In the genomic region with DNA sequence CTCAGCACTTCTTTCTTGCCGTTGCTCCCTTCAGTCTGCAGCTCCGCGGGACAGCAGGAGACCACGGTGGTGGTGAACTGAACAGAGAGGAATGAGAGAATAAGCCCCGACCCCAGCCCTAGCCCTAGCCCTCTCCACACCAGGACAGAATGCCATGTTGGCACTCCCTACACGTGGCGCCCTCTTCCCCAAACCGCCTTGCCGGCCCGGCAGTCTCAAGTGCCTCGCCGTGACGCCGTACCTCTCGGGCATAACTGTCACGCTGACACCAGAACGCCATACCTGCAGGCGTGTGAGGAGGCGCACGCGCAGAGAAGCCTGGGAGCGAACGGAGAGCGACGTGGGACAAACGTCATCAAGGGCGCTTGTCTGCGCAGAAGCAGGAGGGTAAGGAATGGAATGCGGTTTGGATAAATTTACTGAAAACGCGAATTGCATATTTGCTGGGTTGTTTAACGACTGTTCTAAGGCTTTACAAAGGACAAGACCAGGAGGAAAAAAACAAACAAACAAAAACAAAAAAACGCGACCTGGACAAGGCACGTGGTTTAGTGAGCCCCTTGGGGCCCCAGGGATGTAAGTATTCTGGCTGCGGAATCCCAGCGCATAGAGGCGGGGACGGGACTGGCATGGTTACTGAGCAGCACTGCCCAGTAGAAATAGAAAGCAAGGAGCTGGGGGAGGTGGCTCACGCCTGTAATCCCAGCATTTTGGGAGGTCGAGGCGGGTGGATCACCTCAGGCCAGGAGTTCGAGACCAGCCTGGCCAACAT, we compare ENCODE assay signal across 8 cellular contexts. TPM values are rescaled to one million over a fixed set of nuclear protein-coding genes. Genes with fewer than 3 reads are reported as not detected.
DNase-seq lines count a peak whose midpoint lies in the region; FAIRE-seq and TF ChIP-seq lines count a peak whose summit lies in the region.

AARSD1 (minus strand) TSS at position 294 of the 772 bp plus-strand sequence; CDS start at position 280, 14 bp downstream.

- H2BK20ac ChIP-seq in H1 (ENCODE audit: low read length) = no peak within 1 kb of the TSS

- peaks cover 26 to 27% of the 10 kb centered on the region in 2 donors for H3K36me3 Mint-ChIP-seq in CD14-positive monocyte

- H2BK120ac ChIP-seq in H1 (replicated peaks; ENCODE audit: low read depth, low read length) = no peak within 1 kb of the TSS
- no peak within 1 kb of the TSS for H2BK120ac ChIP-seq in mesenchymal stem cell (ENCODE audit: low read depth, low read length)

- H2BK15ac ChIP-seq in H1 (ENCODE audit: low read length) (no peak within 1 kb of the TSS), mesenchymal stem cell (ENCODE audit: low read depth, poor library complexity, severe bottlenecking) (no peak within 1 kb of the TSS)

- CTCF ChIA-PET in H1 (lab: Charles Lee; ENCODE audit: partially characterized antibody) = interaction anchor here (0.6 to 1.8 kb wide), 5 partner anchors 11 to 154 kb away, joined by 3 to 5 read pairs (median 3); partner anchors contain the start of gene PTGES3L

- no peaks in the 10 kb centered on the region for H3K27me3 Mint-ChIP-seq in CD14-positive monocyte (ENCODE audit: low read depth in 3 of 3)

- intact Hi-C loops in CD14-positive monocyte (cut with micrococcal nuclease) = no loop called here

- H2AFZ ChIP-seq in H1 (ENCODE audit: low read length) (peak within 1 kb of the TSS; percentile 61), mesenchymal stem cell (ENCODE audit: low read depth, low read length) (peak within 1 kb of the TSS; percentile 94)

- no peak within 1 kb of the TSS for H3K14ac ChIP-seq in H1 (ENCODE audit: insufficient read length)
- peak within 1 kb of the TSS in 1 of 2 experiments; percentile 99 for H3K14ac ChIP-seq in mesenchymal stem cell (ENCODE audit: low read length in 2 of 2)

- H3K23me2 ChIP-seq in H1 (ENCODE audit: low read depth, low read length) = peaks cover 7% of the 10 kb centered on the region; the same call in 1 of the 2 replicates

- TF ChIP-seq POLR2A in H1 (IDR thresholded peaks at IDR 0.05; ENCODE audit: control extremely low read depth in 1 of 2, low read depth in 2 of 2, low read length in 2 of 2) = peak in 1 of 2 experiments; percentile 88; a peak in 2 of 3 replicates

- H3K4me2 ChIP-seq in H1 (ENCODE audit: insufficient read depth in 1 of 2, low read depth in 2 of 2, low read length in 2 of 2) (peak within 1 kb of the TSS; percentile 74 to 83), mesenchymal stem cell (ENCODE audit: low read length, poor library complexity, severe bottlenecking) (peak within 1 kb of the TSS; percentile 94)

- H3K4me3 ChIP-seq in H1 (ENCODE audit: extremely low read depth in 1 of 4, insufficient read depth in 2 of 4, low read depth in 3 of 4, low read length in 4 of 4) = peak within 1 kb of the TSS; percentile 69 to 84 (median 74)
- H3K4me3 ChIP-seq in mesenchymal stem cell (ENCODE audit: insufficient read depth in 1 of 2, low read depth in 1 of 2, low read length in 2 of 2) = peak within 1 kb of the TSS; percentile 68 to 96

- peak within 1 kb of the TSS; percentile 55 for H4K5ac ChIP-seq in H1 (ENCODE audit: insufficient read length, low read depth, low read length)

- H2BK5ac ChIP-seq in H1 (ENCODE audit: low read depth, low read length) (peak within 1 kb of the TSS; percentile 69; the same call in 1 of the 2 replicates), mesenchymal stem cell (ENCODE audit: low read depth, low read length, poor library complexity, severe bottlenecking) (no peak within 1 kb of the TSS)

- POLR2A ChIA-PET in H1 (lab: Charles Lee; ENCODE audit: partially characterized antibody) = interaction anchor here (0.6 to 2.8 kb wide), 14 partner anchors 10 to 415 kb away, joined by 3 to 27 read pairs (median 4); partner anchors contain the start of genes PSME3, PTGES3L, RPL27 and RUNDC1

- H3K79me1 ChIP-seq in H1 (ENCODE audit: low read depth, low read length) (no peaks in the 10 kb centered on the region), mesenchymal stem cell (replicated peaks; ENCODE audit: low read length, poor library complexity, severe bottlenecking) (peaks cover 12% of the 10 kb centered on the region)

- peak within 1 kb of the TSS; percentile 86 to 96 (median 93) for H3K27ac Mint-ChIP-seq in CD14-positive monocyte

- 8% methylated on average over 38 of the region's 43 CpGs; no CpG with 5 or more reads in 1 of the 2 experiments for WGBS in H1 (ENCODE audit: extremely low coverage in 1 of 2, insufficient coverage in 1 of 2, insufficient read length in 1 of 2, insufficient replicate concordance in 2 of 2, low coverage in 1 of 2, low lambda C conversion rate in 2 of 2, missing lambda C conversion rate in 1 of 2), 2 experiments
- WGBS in mesenchymal stem cell = 5% methylated on average over 43 of the region's 43 CpGs

- H3K4ac ChIP-seq in H1 (replicated peaks; ENCODE audit: insufficient read length, low read depth, low read length) (peak within 1 kb of the TSS; percentile 21), mesenchymal stem cell (ENCODE audit: low read depth in 1 of 2, low read length in 2 of 2) (peak within 1 kb of the TSS; percentile 39 to 95)

- H2AK5ac ChIP-seq in H1 (ENCODE audit: low read depth, low read length) (no peak within 1 kb of the TSS), mesenchymal stem cell (ENCODE audit: low read length, severe bottlenecking) (no peak within 1 kb of the TSS)

- no peak for TF ChIP-seq EP300 in H1 (IDR thresholded peaks at IDR 0.05; ENCODE audit: borderline replicate concordance in 1 of 2, low read depth in 2 of 2, low read length in 2 of 2)

- peak within 1 kb of the TSS; percentile 46; the same call in 1 of the 2 replicates for H3K27ac ChIP-seq in H1 (ENCODE audit: low read depth, low read length)
- peak within 1 kb of the TSS; percentile 84 for H3K27ac ChIP-seq in mesenchymal stem cell (ENCODE audit: low read length, poor library complexity, severe bottlenecking)

- H3K4me3 Mint-ChIP-seq in CD14-positive monocyte = peak within 1 kb of the TSS; percentile 93 to 98

- H3K36me3 ChIP-seq in H1 (ENCODE audit: control insufficient read depth in 2 of 4, insufficient read depth in 4 of 4, low read length in 3 of 4) (peaks cover 8 to 29% (median 22%) of the 10 kb centered on the region in 4 experiments; a peak in 7 of 8 replicates), mesenchymal stem cell (ENCODE audit: control insufficient read depth in 1 of 2, insufficient read depth in 2 of 2, low read depth in 1 of 2, low read length in 2 of 2) (peaks cover 25 to 31% of the 10 kb centered on the region in 2 experiments)

- peak within 1 kb of the TSS; percentile 70 for H4K91ac ChIP-seq in H1 (replicated peaks; ENCODE audit: insufficient read length, low read length)
- H4K91ac ChIP-seq in mesenchymal stem cell (ENCODE audit: low read length) = peak within 1 kb of the TSS; percentile 77

- DNase-seq in CD14-positive monocyte (ENCODE audit: low spot score) (peak; percentile 89), GM20000 (ENCODE audit: low spot score) (peak; percentile 89), HUDEP-2 (lab: John Stamatoyannopoulos, UW; ENCODE audit: unreplicated experiment in 76 of 76) (peak in 75 of 76 experiments; percentile 9 to 92 (median 82)), NOMO-1 treated with dmso at 0.1 percent for 144 hours (lab: John Stamatoyannopoulos, UW; ENCODE audit: unreplicated experiment) (peak; percentile 91), H1 (ENCODE audit: low read depth in 1 of 2, low spot score in 2 of 2) (peak; percentile 80 to 88), mesenchymal stem cell (peak; percentile 96)
- DNase-seq in activated CD8-positive, alpha-beta memory T cell treated with anti-CD3 and anti-CD28 coated beads for 48 hours (ENCODE audit: low read depth in 2 of 3, low spot score in 2 of 3) = peak; percentile 59 to 74 (median 70)
- DNase-seq in stimulated activated CD8-positive, alpha-beta memory T cell treated with anti-CD3 and anti-CD28 coated beads, Interleukin-12 subunit alpha, Interleukin-12 subunit beta, amount 100 ng/mL, for 24 hours (ENCODE audit: extremely low read depth) = peak; percentile 75

- H4K8ac ChIP-seq in H1 (ENCODE audit: extremely low read depth, insufficient read depth, low read length) (peak within 1 kb of the TSS; percentile 63), mesenchymal stem cell (ENCODE audit: low read length) (peak within 1 kb of the TSS; percentile 93)

- TF ChIP-seq RAD21 in H1 (IDR thresholded peaks at IDR 0.05 in 1 of 2, conservative IDR thresholded peaks at IDR 0.05 in 1 of 2; ENCODE audit: low read depth in 2 of 2, low read length in 2 of 2) = no peak

- FAIRE-seq in H1 (lab: Jason Lieb, UNC) = peak; percentile 13

- peak within 1 kb of the TSS; percentile 38 for H3K56ac ChIP-seq in H1 (replicated peaks; ENCODE audit: insufficient read length, low read depth, low read length)

- no peak within 1 kb of the TSS for H3K23ac ChIP-seq in H1 (ENCODE audit: insufficient read length)
- peak within 1 kb of the TSS in 1 of 2 experiments; percentile 46 for H3K23ac ChIP-seq in mesenchymal stem cell (ENCODE audit: low read length in 2 of 2)

- H3K9ac ChIP-seq in H1 (replicated peaks in 1 of 4; ENCODE audit: extremely low read depth in 1 of 4, low read depth in 3 of 4, low read length in 3 of 4) = peak within 1 kb of the TSS; percentile 68 to 76 (median 74)
- H3K9ac ChIP-seq in mesenchymal stem cell (ENCODE audit: low read length) = peak within 1 kb of the TSS; percentile 96

- peaks cover 16% of the 10 kb centered on the region for H3K4me1 Mint-ChIP-seq in CD14-positive monocyte

- H3K9me3 Mint-ChIP-seq in CD14-positive monocyte = peaks cover 0 to 2% (median 0%) of the 10 kb centered on the region in 7 donors

- H2BK12ac ChIP-seq in H1 (ENCODE audit: low read depth, low read length) (no peak within 1 kb of the TSS), mesenchymal stem cell (ENCODE audit: low read length in 2 of 2) (peak within 1 kb of the TSS in 1 of 2 experiments; percentile 10)

- peaks cover 0 to 6% of the 10 kb centered on the region in 2 experiments; a peak in 2 of 4 replicates for H3K79me2 ChIP-seq in H1 (ENCODE audit: control insufficient read depth in 1 of 2, insufficient read depth in 2 of 2, low read length in 2 of 2)

- no peaks in the 10 kb centered on the region for H3K27me3 ChIP-seq in H1 (replicated peaks in 1 of 4; ENCODE audit: control insufficient read depth in 3 of 4, extremely low read depth in 1 of 4, insufficient read depth in 3 of 4, low read length in 3 of 4)
- H3K27me3 ChIP-seq in mesenchymal stem cell (ENCODE audit: control insufficient read depth in 1 of 2, insufficient read depth in 1 of 2, low read length in 2 of 2) = no peaks in the 10 kb centered on the region

- H3K9me3 ChIP-seq in H1 (ENCODE audit: insufficient read depth in 2 of 2, low read depth in 1 of 2, low read length in 1 of 2) (no peaks in the 10 kb centered on the region), mesenchymal stem cell (ENCODE audit: control insufficient read depth, low read length) (no peaks in the 10 kb centered on the region)

- H3K18ac ChIP-seq in H1 (ENCODE audit: extremely low read depth, low read length) (no peak within 1 kb of the TSS; the same call in 1 of the 2 replicates), mesenchymal stem cell (ENCODE audit: low read depth in 1 of 2, low read length in 2 of 2) (peak within 1 kb of the TSS; percentile 92 to 98)

- peaks cover 0 to 1% of the 10 kb centered on the region in 2 experiments for H4K20me1 ChIP-seq in H1 (replicated peaks in 1 of 2; ENCODE audit: control insufficient read depth in 1 of 2, insufficient read depth in 2 of 2, low read length in 2 of 2)

- H3K4me1 ChIP-seq in H1 (replicated peaks in 1 of 4; ENCODE audit: control insufficient read depth in 3 of 4, insufficient read depth in 4 of 4, low read length in 3 of 4) = peaks cover 0 to 2% (median 0%) of the 10 kb centered on the region in 4 experiments; a peak in 1 of 7 replicates
- H3K4me1 ChIP-seq in mesenchymal stem cell (ENCODE audit: control insufficient read depth, insufficient read depth, low read depth, low read length) = peaks cover 8% of the 10 kb centered on the region

- no peak for TF ChIP-seq CTCF in CD14-positive monocyte (IDR thresholded peaks at IDR 0.05)
- no peak for TF ChIP-seq CTCF in GM20000 (IDR thresholded peaks at IDR 0.05; ENCODE audit: extremely low read depth, missing control alignments)
- TF ChIP-seq CTCF in H1 (IDR thresholded peaks at IDR 0.05; ENCODE audit: control extremely low read depth in 1 of 3, insufficient read depth in 1 of 3, low read depth in 1 of 3, low read length in 3 of 3) = no peak

RNA-seq across cellular contexts. Expression of gene AARSD1, which starts in this region (rescaled TPM):
- 10 to 100 TPM; 14.4 to 17.4 TPM for polyA plus RNA-seq in CD14-positive monocyte
- total RNA-seq in H1 (2021; fragmentation: NEBNext Ultra II Directional; extraction: Animal tissue kit (Norgen Biotek cat#: 25700)) = 45.0 and 51.5 TPM in 2 replicates
- polyA plus RNA-seq in H1 (2011; rRNA removed) = 43.8 and 58.8 TPM in 2 replicates
- 71.8 TPM for polyA plus RNA-seq in H1 (2011; cell fraction: cytosol; rRNA removed)
- polyA plus RNA-seq in H1 (2011; cell fraction: nucleus; rRNA removed) = 62.4 TPM
- 70.9 to 86.4 TPM (median 83.5 TPM) in 4 replicates for polyA plus RNA-seq in H1 (2012, experiment 1 of 2)
- polyA plus RNA-seq in H1 (2012, experiment 2 of 2) = 38.6 TPM
- polyA plus RNA-seq in H1 (2013, experiment 1 of 2) = 54.6 TPM
- 49.8 TPM for polyA plus RNA-seq in H1 (2013, experiment 2 of 2)
- 36.9 and 44.3 TPM in 2 replicates for polyA minus RNA-seq in H1 (2011; rRNA and poly(A)+ RNA removed)
- 15.4 TPM for polyA minus RNA-seq in H1 (2011; cell fraction: cytosol; rRNA and poly(A)+ RNA removed)
- polyA minus RNA-seq in H1 (2011; cell fraction: nucleus; rRNA and poly(A)+ RNA removed) = 34.2 TPM
- polyA plus RNA-seq in mesenchymal stem cell (2013, experiment 1 of 2) = 35.7 TPM
- 36.6 TPM for polyA plus RNA-seq in mesenchymal stem cell (2013, experiment 2 of 2)

Comparison
In these comparisons a context has a peak if more than half of its experiments do, and no peak if none do; other contexts are left out.
1. Peak in every context shown above with its lines: DNase-seq, H3K4me3 ChIP-seq and H3K27ac ChIP-seq.